Comparison of ENCODE assay signal across 1 cellular context in genomic region chr10:29658984-29659769, GRCh38.
TF ChIP-seq lines count a peak whose summit lies in the region.

No MANE protein-coding gene starts in this region.

TF ChIP-seq in GM12878, 131 proteins besides CTCF, POLR2A, EP300 and RAD21 (continued from another document and continues in another):
- TF ChIP-seq EZH2 (IDR thresholded peaks at IDR 0.05; ENCODE audit: borderline replicate concordance, control insufficient read depth, low read depth, low read length) (no peak), USF1 (IDR thresholded peaks at IDR 0.05; ENCODE audit: borderline replicate concordance, extremely low read length, insufficient read depth, low read depth, low read length) (no peak), ZNF687 (IDR thresholded peaks at IDR 0.05) (no peak), IKZF1 (conservative IDR thresholded peaks at IDR 0.05) (peak; percentile 99), CREM (IDR thresholded peaks at IDR 0.05; ENCODE audit: low read depth) (peak; percentile 25; the same call in 1 of the 2 replicates), RUNX3 (IDR thresholded peaks at IDR 0.05; ENCODE audit: low read length) (peak; percentile 93), TAF1 (IDR thresholded peaks at IDR 0.05; ENCODE audit: borderline replicate concordance, low read depth, low read length) (no peak), BMI1 (IDR thresholded peaks at IDR 0.05; ENCODE audit: borderline replicate concordance) (peak; percentile 66; the same call in 1 of the 2 replicates), GATAD2B (conservative IDR thresholded peaks at IDR 0.05; ENCODE audit: low read depth) (peak; percentile 48; the same call in 1 of the 2 replicates), IKZF2 (IDR thresholded peaks at IDR 0.05) (peak; percentile 99 to 100), BACH1 (IDR thresholded peaks at IDR 0.05; ENCODE audit: borderline replicate concordance) (peak; percentile 93), SMARCA5 (IDR thresholded peaks at IDR 0.05) (peak; percentile 60), BCL11A (IDR thresholded peaks at IDR 0.05; ENCODE audit: low read depth, low read length) (peak; percentile 92), SKIL (IDR thresholded peaks at IDR 0.05; ENCODE audit: low read depth, poor library complexity, severe bottlenecking) (peak; percentile 94), CBX5 (IDR thresholded peaks at IDR 0.05; ENCODE audit: low read depth) (0 out of 2 replicates have a peak, but pooled peaks have one; percentile 32), PAX5 (IDR thresholded peaks at IDR 0.05; ENCODE audit: borderline replicate concordance, low read depth, low read length) (peak; percentile 71; the same call in 1 of the 2 replicates), CBX3 (IDR thresholded peaks at IDR 0.05; ENCODE audit: borderline replicate concordance, low read depth) (no peak), CEBPB (IDR thresholded peaks at IDR 0.05; ENCODE audit: borderline replicate concordance in 1 of 2, low read depth in 2 of 2, low read length in 2 of 2) (no peak), NFYA (IDR thresholded peaks at IDR 0.05; ENCODE audit: borderline replicate concordance, low read depth, low read length) (no peak), MTA3 (IDR thresholded peaks at IDR 0.05; ENCODE audit: borderline replicate concordance, low read length) (no peak), E2F8 (IDR thresholded peaks at IDR 0.05; ENCODE audit: low read depth, partially characterized antibody) (no peak), SMC3 (IDR thresholded peaks at IDR 0.05; ENCODE audit: borderline replicate concordance, low read length) (no peak; the same call in 1 of the 2 replicates), RAD51 (IDR thresholded peaks at IDR 0.05) (0 out of 2 replicates have a peak, but pooled peaks have one; percentile 10), YY1 (IDR thresholded peaks at IDR 0.05; ENCODE audit: low read depth, low read length) (no peak), BHLHE40 (IDR thresholded peaks at IDR 0.05; ENCODE audit: borderline replicate concordance in 1 of 2, low read depth in 2 of 2, low read length in 1 of 2) (peak; percentile 60 to 71; a peak in 2 of 4 replicates), PKNOX1 (IDR thresholded peaks at IDR 0.05) (peak; percentile 32; the same call in 1 of the 2 replicates), RCOR1 (conservative IDR thresholded peaks at IDR 0.05; ENCODE audit: low read depth, low read length) (no peak; the same call in 1 of the 2 replicates), ZBTB4 (CRISPR knock-in tag; IDR thresholded peaks at IDR 0.05) (no peak), MEF2A (IDR thresholded peaks at IDR 0.05; ENCODE audit: insufficient read depth, low read depth, low read length) (no peak), RELA (IDR thresholded peaks at IDR 0.05; ENCODE audit: borderline replicate concordance, partially characterized antibody) (peak; percentile 92), POLR2AphosphoS5 (IDR thresholded peaks at IDR 0.05; ENCODE audit: low read length) (no peak), EED (IDR thresholded peaks at IDR 0.05; ENCODE audit: low read depth) (peak; percentile 75; the same call in 1 of the 2 replicates), FOXM1 (IDR thresholded peaks at IDR 0.05; ENCODE audit: low read depth, low read length) (peak; percentile 52; the same call in 1 of the 2 replicates), ATF2 (IDR thresholded peaks at IDR 0.05; ENCODE audit: low read length) (peak; percentile 82), ZSCAN29 (IDR thresholded peaks at IDR 0.05) (no peak), STAT3 (IDR thresholded peaks at IDR 0.05; ENCODE audit: low read depth, low read length) (peak; percentile 54; the same call in 1 of the 2 replicates), RELB (IDR thresholded peaks at IDR 0.05; ENCODE audit: low read depth) (peak; percentile 100)
